In the genomic region with DNA sequence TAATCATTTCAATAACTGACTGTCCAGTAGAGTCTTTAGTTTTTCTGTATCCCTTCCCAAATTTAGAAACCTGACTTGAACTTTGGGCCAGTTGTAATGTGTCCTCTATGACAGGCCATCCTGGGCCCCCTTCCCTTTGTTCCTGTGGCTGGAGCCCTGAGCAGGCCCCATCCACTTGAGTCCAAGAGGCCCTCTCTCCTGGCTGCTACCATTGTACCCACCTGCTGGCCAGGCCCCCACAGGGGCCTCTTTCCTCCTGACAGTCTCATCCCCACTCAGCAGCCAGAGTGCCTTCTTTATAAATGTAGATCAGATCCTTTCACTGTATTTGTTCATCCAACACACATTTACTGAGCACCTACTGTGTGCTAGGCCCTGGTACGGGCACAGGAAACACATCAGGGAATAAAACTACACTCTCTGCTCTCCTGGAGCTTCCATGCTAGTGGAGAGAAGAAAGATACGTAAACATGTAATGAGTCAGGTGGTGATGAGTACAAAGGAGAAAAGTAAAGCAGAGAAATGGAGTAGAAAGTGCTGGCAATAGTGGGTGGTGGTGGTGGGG, we compare ENCODE assay signal across 1 cellular context.
TF ChIP-seq lines count a peak whose summit lies in the region.

No MANE protein-coding gene starts in this region.

TF ChIP-seq in K562, 482 proteins besides CTCF, POLR2A, EP300 and RAD21:
- TF ChIP-seq ZKSCAN1 (IDR thresholded peaks at IDR 0.05; ENCODE audit: low read depth, low read length) (peak; percentile 85; the same call in 1 of the 2 replicates), ERF (CRISPR knock-in tag; IDR thresholded peaks at IDR 0.05) (no peak)
